Comparison of ENCODE assay signal across 8 cellular contexts in genomic region chr3:108589081-108589997, GRCh38. TPM values are rescaled to one million over a fixed set of nuclear protein-coding genes. Genes with fewer than 3 reads are reported as not detected.
DNase-seq lines count a peak whose midpoint lies in the region; TF ChIP-seq lines count a peak whose summit lies in the region.

Gene CIP2A, minus strand, starts transcription at chr3:108589438. Its CDS starts 63 bp downstream, at chr3:108589375.
Gene DZIP3, plus strand, starts transcription at chr3:108589722. Its CDS starts 15,685 bp downstream, at chr3:108605407.

- no peaks in the 10 kb centered on the region for H3K9me3 Mint-ChIP-seq in neural progenitor cell

- H3K36me3 ChIP-seq in SJSA1: peaks cover 26% of the 10 kb centered on the region
- H3K36me3 ChIP-seq in neural progenitor cell: peaks cover 2% of the 10 kb centered on the region
- H3K36me3 ChIP-seq in stomach smooth muscle (ENCODE audit: control insufficient read depth in 2 of 2, insufficient read depth in 2 of 2, low read length in 2 of 2): no peaks in the 10 kb centered on the region

- peaks cover 7% of the 10 kb centered on the region for H4K20me1 ChIP-seq in neural progenitor cell (ENCODE audit: low read depth)

- peaks cover 90% of the 10 kb centered on the region for H3K79me2 ChIP-seq in neural progenitor cell (ENCODE audit: low read depth)

- H3K4me2 ChIP-seq in neural progenitor cell: peak within 1 kb of the TSS; percentile 80

- TF ChIP-seq CTCF in HFF-Myc (IDR thresholded peaks at IDR 0.05; ENCODE audit: low read depth, low read length, missing control alignments) (no peak), neural progenitor cell (IDR thresholded peaks at IDR 0.05) (no peak)

- H2AFZ ChIP-seq in neural progenitor cell (replicated peaks): peak within 1 kb of the TSS; percentile 89

- H3K4me3 Mint-ChIP-seq in neural progenitor cell: peak within 1 kb of the TSS; percentile 99

- H3K4me3 ChIP-seq in HFF-Myc (replicated peaks; ENCODE audit: low read depth, low read length) (peak within 1 kb of the TSS; percentile 79), SJSA1 (peak within 1 kb of the TSS; percentile 61), neural progenitor cell (peak within 1 kb of the TSS; percentile 87), stomach smooth muscle (ENCODE audit: low read length in 2 of 2) (peak within 1 kb of the TSS; percentile 78 to 89)

- peaks cover 43% of the 10 kb centered on the region for H3K4me1 Mint-ChIP-seq in neural progenitor cell

- no peaks in the 10 kb centered on the region for H3K9me3 ChIP-seq in SJSA1 (replicated peaks)
- no peaks in the 10 kb centered on the region for H3K9me3 ChIP-seq in neural progenitor cell (ENCODE audit: low read depth)
- no peaks in the 10 kb centered on the region for H3K9me3 ChIP-seq in stomach smooth muscle (ENCODE audit: control insufficient read depth in 2 of 2, low read length in 2 of 2)

- H3K27me3 ChIP-seq in SJSA1 (replicated peaks) (no peaks in the 10 kb centered on the region), neural progenitor cell (no peaks in the 10 kb centered on the region), stomach smooth muscle (ENCODE audit: control insufficient read depth in 1 of 2, insufficient read depth in 2 of 2, low read length in 2 of 2) (no peaks in the 10 kb centered on the region)

- peaks cover 23% of the 10 kb centered on the region for H3F3A ChIP-seq in neural progenitor cell (ENCODE audit: low read depth)

- H3K27ac ChIP-seq in SJSA1: peak within 1 kb of the TSS; percentile 95
- H3K27ac ChIP-seq in neural progenitor cell: peak within 1 kb of the TSS; percentile 97
- H3K27ac ChIP-seq in stomach smooth muscle (ENCODE audit: low read length): peak within 1 kb of the TSS; percentile 79

- peaks cover 6% of the 10 kb centered on the region for H3K27me3 Mint-ChIP-seq in neural progenitor cell (ENCODE audit: insufficient read depth, low read depth)

- H3K36me3 Mint-ChIP-seq in neural progenitor cell: peaks cover 8% of the 10 kb centered on the region

- H3K27ac Mint-ChIP-seq in neural progenitor cell: peak within 1 kb of the TSS; percentile 99

- DNase-seq in GM04503 (ENCODE audit: low read depth): peak; percentile 75
- peak; percentile 72 for DNase-seq in HFF-Myc (ENCODE audit: extremely low read depth, low read depth)
- DNase-seq in MV-4-11 (lab: John Stamatoyannopoulos, UW): peak; percentile 80
- peak; percentile 95 to 96 for DNase-seq in SJSA1 (ENCODE audit: low read depth in 1 of 2, low spot score in 2 of 2)
- peak; percentile 85 for DNase-seq in activated naive CD4-positive, alpha-beta T cell treated with Interleukin-2 at 50 U/mL for 16 hours
- DNase-seq in foreskin melanocyte: peak; percentile 93
- DNase-seq in neural progenitor cell (ENCODE audit: low spot score): peak; percentile 99

- H3K4me1 ChIP-seq in SJSA1 (replicated peaks) (0 out of 2 replicates have a peak, but pooled peaks cover 4% of the 10 kb centered on the region), neural progenitor cell (peaks cover 38% of the 10 kb centered on the region), stomach smooth muscle (ENCODE audit: control insufficient read depth, insufficient read depth, low read length) (peaks cover 4% of the 10 kb centered on the region)

- H3K9ac ChIP-seq in neural progenitor cell (peak within 1 kb of the TSS; percentile 97), stomach smooth muscle (ENCODE audit: low read length in 2 of 2) (peak within 1 kb of the TSS; percentile 93 to 96)

RNA-seq across cellular contexts. Expression of gene CIP2A, which starts in this region (rescaled TPM):
- total RNA-seq in SJSA1 (2014; rRNA removed; shearing (Covaris generic)): 56.1 and 57.0 TPM in 2 replicates
- total RNA-seq in neural progenitor cell (ENCODE audit: low replicate concordance): 44.4 and 66.5 TPM in 2 replicates

RNA-seq across cellular contexts. Expression of gene DZIP3, which starts in this region (rescaled TPM):
- 13.4 and 13.5 TPM in 2 replicates for total RNA-seq in SJSA1 (2014; rRNA removed; shearing (Covaris generic))
- 52.3 and 89.0 TPM in 2 replicates for total RNA-seq in neural progenitor cell (ENCODE audit: low replicate concordance)

Comparison
In these comparisons a context has a peak if more than half of its experiments do, and no peak if none do; other contexts are left out.
1. Peak in every context shown above with its lines: DNase-seq, H3K4me3 ChIP-seq and H3K27ac ChIP-seq.